In the genomic region with DNA sequence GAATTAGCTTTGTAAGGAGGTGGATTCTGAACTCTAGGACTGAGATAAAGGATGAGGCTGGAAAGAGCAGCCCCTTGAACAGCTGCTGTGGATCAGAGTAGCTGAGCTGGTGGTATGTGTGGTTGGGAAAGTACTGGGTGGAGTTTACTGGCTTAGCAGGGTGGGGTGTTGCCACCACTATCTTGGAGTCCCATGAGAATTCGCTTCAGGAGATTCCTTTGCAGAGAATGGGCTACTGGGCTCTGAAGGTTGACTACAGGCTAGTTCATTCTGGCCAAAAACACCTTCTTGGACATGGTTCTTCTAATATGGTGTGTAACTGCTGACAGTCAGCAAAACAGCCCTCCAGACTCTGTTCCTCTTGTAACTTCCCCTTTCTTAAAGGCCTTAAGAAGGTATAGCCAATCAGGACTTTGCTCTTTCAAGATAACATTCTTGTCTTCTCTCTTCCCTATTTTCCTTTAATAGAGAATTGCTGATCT, we compare ENCODE assay signal across 8 cellular contexts. TPM values are rescaled to one million over a fixed set of nuclear protein-coding genes. Genes with fewer than 3 reads are reported as not detected.
A peak's percentile ranks its signal among the peaks of the same experiment; 100 is the strongest.
DNase-seq lines count a peak whose midpoint lies in the region; ATAC-seq and TF ChIP-seq lines count a peak whose summit lies in the region.

No MANE protein-coding gene starts in this region.

- H3K9me3 ChIP-seq in BE2C, result no peaks in the 10 kb centered on the region

- no peak for TF ChIP-seq POLR2A in NB4 (IDR thresholded peaks at IDR 0.05; ENCODE audit: extremely low read depth, insufficient read length)

- H3K36me3 ChIP-seq in BE2C, result no peaks in the 10 kb centered on the region

- peak; percentile 59 for ATAC-seq in GM21576 (IDR thresholded peaks at IDR 0.05; ENCODE audit: unreplicated experiment)

- H3K4me1 ChIP-seq in BE2C, result no peaks in the 10 kb centered on the region

- H3K4me3 ChIP-seq in NB4 (ENCODE audit: low read depth, low read length) (peak overlapping the region; percentile 16), BE2C (ENCODE audit: low read depth, low read length) (no peak overlapping the region)

- no peaks in the 10 kb centered on the region for H3K27me3 ChIP-seq in BE2C

- TF ChIP-seq CTCF in NB4 (IDR thresholded peaks at IDR 0.05; ENCODE audit: low read depth, low read length), result no peak
- TF ChIP-seq CTCF in BE2C (IDR thresholded peaks at IDR 0.05; ENCODE audit: low read depth, low read length), result no peak

- DNase-seq in GM03348 (ENCODE audit: low spot score) (peak; percentile 67), NB4 (ENCODE audit: low read depth) (peak; percentile 92), germinal center (ENCODE audit: low spot score) (peak; percentile 84), amniotic stem cell (lab: John Stamatoyannopoulos, UW) (no peak), NCI-H69 (lab: John Stamatoyannopoulos, UW) (no peak), NCI-H226 (no peak), BE2C (no peak)

RNA-seq across cellular contexts. Expression of gene TET3, which starts 52.7 kb away (rescaled TPM):
- 14.6 TPM for polyA plus RNA-seq in BE2C (2012; ENCODE audit: insufficient read depth, insufficient read length, low read depth)

Comparison
In these comparisons a context has a peak if more than half of its experiments do, and no peak if none do; other contexts are left out.
1. DNase-seq: peak in GM03348 (single experiment), NB4 (single experiment) and germinal center (single experiment); none in amniotic stem cell (single experiment), NCI-H69 (single experiment), NCI-H226 (single experiment) and BE2C (single experiment).